8 cellular contexts compared by ENCODE assay signal in the genomic region with DNA sequence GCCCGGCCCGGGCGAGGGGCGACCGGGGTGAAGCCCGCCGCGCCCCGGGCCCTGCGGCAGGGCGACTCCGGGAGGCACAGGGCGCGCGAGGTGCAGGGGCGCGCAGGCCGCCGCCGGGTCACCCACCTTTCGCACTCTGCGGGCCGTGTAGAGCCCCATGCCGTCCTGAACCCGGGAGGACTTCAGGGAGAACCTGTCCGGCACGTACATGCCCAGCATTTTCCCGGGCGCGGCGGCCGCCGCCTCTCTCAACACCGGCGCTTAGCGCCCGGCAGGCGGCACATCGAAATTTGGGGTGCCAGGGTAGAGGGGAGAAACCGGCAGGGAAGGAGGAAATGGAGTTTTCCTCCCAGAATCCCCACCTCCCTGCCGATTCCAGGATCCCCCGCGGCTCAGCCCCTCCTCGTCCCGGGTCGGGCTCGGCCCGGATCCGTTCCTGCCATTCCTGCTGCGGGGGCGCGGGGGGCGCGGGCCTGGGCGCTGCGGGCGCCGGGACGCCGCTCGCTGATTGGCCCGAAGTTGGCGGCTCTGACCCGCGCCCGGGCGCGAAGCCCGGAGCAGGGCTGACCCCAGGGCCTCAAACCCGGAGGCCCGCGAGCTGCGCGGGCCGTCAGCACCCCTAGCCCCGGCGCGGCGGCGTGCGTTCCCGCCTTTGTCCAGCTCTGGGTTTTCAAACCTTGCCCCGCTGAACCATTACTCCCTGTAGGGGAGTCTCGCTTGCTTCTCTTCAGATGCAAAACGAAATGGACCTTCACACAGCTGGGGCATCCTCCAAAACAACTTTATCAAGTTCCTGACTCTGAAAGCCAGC. TPM values are rescaled to one million over a fixed set of nuclear protein-coding genes. Genes with fewer than 3 reads are reported as not detected.
DNase-seq lines count a peak whose midpoint lies in the region; ATAC-seq, FAIRE-seq and TF ChIP-seq lines count a peak whose summit lies in the region.

TSS of gene PRDM5 (minus strand) at position 337 of the 811 bp plus-strand sequence. CDS start at position 219, 118 bp downstream.

- peaks cover 9 to 23% (median 16%) of the 10 kb centered on the region in 4 donors for H3K4me1 ChIP-seq in transverse colon

- no peaks in the 10 kb centered on the region for H3K9me3 Mint-ChIP-seq in natural killer cell treated with Interleukin-12 subunit alpha and Interleukin-12 subunit beta and Interleukin-15 and Interleukin-18, amount 100 ng/mL, for 72 hours

- FAIRE-seq in frontal cortex (lab: Jason Lieb, UNC): no peak

- DNase-seq in GM10266 (ENCODE audit: extremely low spot score) (peak; percentile 42), NCI-H774 (lab: John Stamatoyannopoulos, UW) (peak; percentile 9), frontal cortex (ENCODE audit: low spot score in 2 of 2) (peak; percentile 54 to 58), transverse colon (peak; percentile 49), NCI-H1694 treated with DMSO at 0.1 percent for 48 hours (lab: John Stamatoyannopoulos, UW) (no peak), NCI-H1105 (lab: John Stamatoyannopoulos, UW) (no peak)
- DNase-seq in activated naive CD4-positive, alpha-beta T cell treated with anti-CD3 and anti-CD28 coated beads, Interleukin-2, amount 50 U/mL, for 16 hours: peak; percentile 30
- no peak for DNase-seq in natural killer cell treated with Interleukin-12 subunit alpha and Interleukin-12 subunit beta and Interleukin-15 and Interleukin-18, amount 100 ng/mL, for 72 hours (ENCODE audit: low spot score)

- no peak for TF ChIP-seq EP300 in transverse colon (IDR thresholded peaks at IDR 0.05; ENCODE audit: low read depth)

- no peaks in the 10 kb centered on the region for H3K9me3 ChIP-seq in transverse colon

- no peaks in the 10 kb centered on the region for H3K36me3 ChIP-seq in transverse colon

- no peaks in the 10 kb centered on the region for H3K27me3 ChIP-seq in transverse colon

- peak within 1 kb of the TSS; percentile 85 for H3K4me3 Mint-ChIP-seq in natural killer cell treated with Interleukin-12 subunit alpha and Interleukin-12 subunit beta and Interleukin-15 and Interleukin-18, amount 100 ng/mL, for 72 hours

- in situ Hi-C loops in transverse colon (cut with MboI; ENCODE audit: low pct_ligation_motif_present in 1 of 4, low pct_unique_long_range_greater_than_20kb in 1 of 4, low sequenced_read_pairs in 3 of 4): no loop called here

- no peaks in the 10 kb centered on the region for H3K36me3 Mint-ChIP-seq in natural killer cell treated with Interleukin-12 subunit alpha and Interleukin-12 subunit beta and Interleukin-15 and Interleukin-18, amount 100 ng/mL, for 72 hours

- no peak for TF ChIP-seq POLR2A in transverse colon (IDR thresholded peaks at IDR 0.05)

- H3K27ac ChIP-seq in transverse colon: peak within 1 kb of the TSS; percentile 87 to 97 (median 92)

- H3K27me3 Mint-ChIP-seq in natural killer cell treated with Interleukin-12 subunit alpha and Interleukin-12 subunit beta and Interleukin-15 and Interleukin-18, amount 100 ng/mL, for 72 hours: peaks cover 29 to 48% of the 10 kb centered on the region in 2 donors

- intact Hi-C loops in transverse colon (cut with DNase I; ENCODE audit: low total_unique reads): no loop called here

- peak within 1 kb of the TSS; percentile 6 to 22 for H3K27ac Mint-ChIP-seq in natural killer cell treated with Interleukin-12 subunit alpha and Interleukin-12 subunit beta and Interleukin-15 and Interleukin-18, amount 100 ng/mL, for 72 hours

- peak within 1 kb of the TSS; percentile 37 to 82 (median 72) for H3K4me3 ChIP-seq in transverse colon

- TF ChIP-seq CTCF in GM10266 (IDR thresholded peaks at IDR 0.05; ENCODE audit: control insufficient read depth, insufficient read depth, low read depth, missing control alignments): no peak
- peak; percentile 18 to 39 (median 26) for TF ChIP-seq CTCF in transverse colon (IDR thresholded peaks at IDR 0.05)

- peaks cover 7 to 8% of the 10 kb centered on the region in 2 donors for H3K4me1 Mint-ChIP-seq in natural killer cell treated with Interleukin-12 subunit alpha and Interleukin-12 subunit beta and Interleukin-15 and Interleukin-18, amount 100 ng/mL, for 72 hours (ENCODE audit: low read depth in 2 of 2)

- ATAC-seq in natural killer cell treated with Interleukin-12 subunit alpha and Interleukin-12 subunit beta and Interleukin-15 and Interleukin-18, amount 100 ng/mL, for 72 hours: peak; percentile 64 to 72

- 4% methylated on average over 69 of the region's 85 CpGs; no CpG with 5 or more reads in 1 of the 2 donors for WGBS in transverse colon (ENCODE audit: low coverage in 1 of 2), 2 donors

RNA-seq across cellular contexts. Expression of gene PRDM5, which starts in this region (rescaled TPM):
- total RNA-seq in frontal cortex: 14.7 TPM
- under 1 TPM in 1 of 2 donors, not detected in 1; 0.50 TPM for total RNA-seq in natural killer cell treated with Interleukin-12 subunit alpha and Interleukin-12 subunit beta and Interleukin-15 and Interleukin-18, amount 100 ng/mL, for 72 hours
- total RNA-seq in transverse colon: 1 to 10 TPM; 3.8 to 7.9 (median 6.9) TPM

Comparison
In these comparisons a context has a peak if more than half of its experiments do, and no peak if none do; other contexts are left out.
1. Peak in ATAC-seq in natural killer cell treated with Interleukin-12 subunit alpha and Interleukin-12 subunit beta and Interleukin-15 and Interleukin-18, amount 100 ng/mL, for 72 hours; RNA of the gene not detected or under 1 TPM.
2. DNase-seq: peak in GM10266 (single experiment), NCI-H774 (single experiment), activated naive CD4-positive, alpha-beta T cell treated with anti-CD3 and anti-CD28 coated beads, Interleukin-2, amount 50 U/mL, for 16 hours (single experiment), frontal cortex (2 of 2) and transverse colon (single experiment); none in natural killer cell treated with Interleukin-12 subunit alpha and Interleukin-12 subunit beta and Interleukin-15 and Interleukin-18, amount 100 ng/mL, for 72 hours (single experiment), NCI-H1694 treated with DMSO at 0.1 percent for 48 hours (single experiment) and NCI-H1105 (single experiment).